In the genomic region with DNA sequence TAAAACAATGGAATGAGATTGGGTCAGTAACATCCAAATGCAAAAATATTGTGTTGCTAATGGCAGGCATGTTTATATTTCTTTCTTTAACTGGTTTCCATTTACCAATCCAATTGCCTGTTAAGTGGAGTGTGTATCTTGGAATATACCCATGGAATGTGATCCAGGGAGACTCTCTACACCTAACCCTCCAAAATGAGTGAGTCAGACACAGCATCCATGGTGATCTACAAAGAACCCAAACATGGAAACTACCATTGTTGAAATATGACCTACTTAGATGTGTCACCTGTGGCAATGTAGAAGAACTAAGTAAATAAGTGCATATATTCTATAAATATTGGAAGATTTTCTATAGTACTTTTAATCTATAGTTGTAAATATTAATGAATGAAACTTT, we compare ENCODE assay signal across 23 cellular contexts.
DNase-seq lines count a peak whose midpoint lies in the region; ATAC-seq and TF ChIP-seq lines count a peak whose summit lies in the region.
"Had no signal": no experiment of that assay in that cellular context is flagged by ENCODE, and none has a peak within 500 bp of the region (broad histone marks: within the 10 kb centered on the region; RNA-seq: fewer than 3 reads in every experiment).

No MANE protein-coding gene starts in this region.

- peaks cover 9% of the 10 kb centered on the region for H3K9me3 Mint-ChIP-seq in activated T-cell treated with anti-CD3 and anti-CD28 coated beads, Interleukin-2, amount 50 U/mL, for 4 hours
- H3K9me3 Mint-ChIP-seq: activated CD4-positive, alpha-beta T cell treated with anti-CD3 and anti-CD28 coated beads, Interleukin-2, amount 10 ng/mL, durations not matched to agents 24 days and 14 days; central memory CD8-positive, alpha-beta T cell; nephron progenitor cell had no signal

- DNase-seq in DMS53 (lab: John Stamatoyannopoulos, UW) (peak; percentile 93), HT1080 (ENCODE audit: low read depth) (peak; percentile 79), astrocyte of the hippocampus (ENCODE audit: low read depth, low spot score) (peak; percentile 84), glomerular visceral epithelial cell (ENCODE audit: extremely low spot score) (peak; percentile 53), tibial artery (no peak), SK-N-DZ (ENCODE audit: low spot score) (no peak)
- DNase-seq in activated T-cell treated with anti-CD3 and anti-CD28 coated beads, Interleukin-2, amount 50 U/mL, for 4 hours, result no peak
- DNase-seq in stimulated activated CD4-positive, alpha-beta T cell treated with anti-CD3 and anti-CD28 coated beads, Interleukin-4, amount 100 ng/mL, for 24 hours, result no peak
- DNase-seq: activated CD4-positive, alpha-beta T cell treated with anti-CD3 and anti-CD28 coated beads, Interleukin-2, amount 10 ng/mL, durations not matched to agents 24 days and 14 days; activated effector memory CD4-positive, alpha-beta T cell treated with anti-CD3 and anti-CD28 coated beads, Interleukin-2, amount 50 U/mL, for 16 hours; effector CD4-positive, alpha-beta T cell; H9; midbrain; NCI-H187; NCI-H524 treated with DMSO at 0.1 percent for 48 hours; nephron progenitor cell; SIG-M5; stimulated activated CD4-positive, alpha-beta T cell treated with anti-CD3 and anti-CD28 coated beads, Interleukin-1b, Interleukin-23, amount 100 ng/mL, for 48 hours; T-helper 1 cell; upper lobe of left lung had no signal

- no peaks in the 10 kb centered on the region for H3K9me3 ChIP-seq in tibial artery
- H3K9me3 ChIP-seq: BLaER1, upper lobe of left lung had no signal

- no peaks in the 10 kb centered on the region for H3K27me3 ChIP-seq in tibial artery
- H3K27me3 ChIP-seq: BLaER1, upper lobe of left lung had no signal

- no peaks in the 10 kb centered on the region for H3K4me1 Mint-ChIP-seq in activated T-cell treated with anti-CD3 and anti-CD28 coated beads, Interleukin-2, amount 50 U/mL, for 4 hours (ENCODE audit: low read depth)
- H3K4me1 Mint-ChIP-seq: activated CD4-positive, alpha-beta T cell treated with anti-CD3 and anti-CD28 coated beads, Interleukin-2, amount 10 ng/mL, durations not matched to agents 24 days and 14 days; central memory CD8-positive, alpha-beta T cell; nephron progenitor cell had no signal

- H3K27ac ChIP-seq in tibial artery, result no peak overlapping the region
- H3K27ac ChIP-seq: BLaER1, upper lobe of left lung had no signal

- no peaks in the 10 kb centered on the region for H3K27me3 Mint-ChIP-seq in activated T-cell treated with anti-CD3 and anti-CD28 coated beads, Interleukin-2, amount 50 U/mL, for 4 hours (ENCODE audit: low read depth)
- H3K27me3 Mint-ChIP-seq: activated CD4-positive, alpha-beta T cell treated with anti-CD3 and anti-CD28 coated beads, Interleukin-2, amount 10 ng/mL, durations not matched to agents 24 days and 14 days; central memory CD8-positive, alpha-beta T cell; stimulated activated naive CD8-positive, alpha-beta T cell treated with anti-CD3 and anti-CD28 coated beads, Interleukin-15, Interleukin-2, amounts not matched to agents 100 ng/mL and 50 ng/mL, for 24 hours had no signal

- H3K4me3 Mint-ChIP-seq in activated T-cell treated with anti-CD3 and anti-CD28 coated beads, Interleukin-2, amount 50 U/mL, for 4 hours, result no peak overlapping the region
- H3K4me3 Mint-ChIP-seq: activated CD4-positive, alpha-beta T cell treated with anti-CD3 and anti-CD28 coated beads, Interleukin-2, amount 10 ng/mL, durations not matched to agents 24 days and 14 days; central memory CD8-positive, alpha-beta T cell; H9; nephron progenitor cell; stimulated activated naive CD8-positive, alpha-beta T cell treated with anti-CD3 and anti-CD28 coated beads, Interleukin-15, Interleukin-2, amounts not matched to agents 100 ng/mL and 50 ng/mL, for 24 hours had no signal

- no peaks in the 10 kb centered on the region for H3K36me3 ChIP-seq in tibial artery
- H3K36me3 ChIP-seq: BLaER1, upper lobe of left lung had no signal

- no peak for ATAC-seq in activated T-cell treated with anti-CD3 and anti-CD28 coated beads, Interleukin-2, amount 50 U/mL, for 4 hours

- no peak overlapping the region for H3K4me3 ChIP-seq in tibial artery
- H3K4me3 ChIP-seq: BLaER1, upper lobe of left lung had no signal

- intact Hi-C loops in tibial artery (cut with DNase I; ENCODE audit: low total_unique reads), result no loop called here

- H3K4me1 ChIP-seq in tibial artery, result peaks cover 0 to 3% (median 0%) of the 10 kb centered on the region in 4 donors
- H3K4me1 ChIP-seq: BLaER1, upper lobe of left lung had no signal

- TF ChIP-seq CTCF in tibial artery (IDR thresholded peaks at IDR 0.05), result no peak

- no peaks in the 10 kb centered on the region for H3K36me3 Mint-ChIP-seq in activated T-cell treated with anti-CD3 and anti-CD28 coated beads, Interleukin-2, amount 50 U/mL, for 4 hours (ENCODE audit: insufficient read depth)

Comparison
In these comparisons a context has a peak if more than half of its experiments do, and no peak if none do; other contexts are left out.
1. DNase-seq: peak in DMS53 (single experiment), HT1080 (single experiment), astrocyte of the hippocampus (single experiment) and glomerular visceral epithelial cell (single experiment); none in tibial artery (0 of 2), activated T-cell treated with anti-CD3 and anti-CD28 coated beads, Interleukin-2, amount 50 U/mL, for 4 hours (single experiment), SK-N-DZ (single experiment) and stimulated activated CD4-positive, alpha-beta T cell treated with anti-CD3 and anti-CD28 coated beads, Interleukin-4, amount 100 ng/mL, for 24 hours (single experiment).